21 cellular contexts compared by ENCODE assay signal in genomic region chr2:67627456-67627855, GRCh38.
"Had no signal": no experiment of that assay in that cellular context is flagged by ENCODE, and none has a peak within 500 bp of the region (broad histone marks: within the 10 kb centered on the region; RNA-seq: fewer than 3 reads in every experiment).

No MANE protein-coding gene starts in this region.

- H3K4me3 ChIP-seq: coronary artery, gastroesophageal sphincter, heart left ventricle, hepatocyte, left lung, ovary, right lobe of liver, stomach, thyroid gland, vagina had no signal

- H3K9me3 ChIP-seq: gastroesophageal sphincter, left lung, ovary, right lobe of liver, stomach, thyroid gland, vagina had no signal

- H3K4me1 ChIP-seq: foreskin keratinocyte, gastroesophageal sphincter, heart left ventricle, right lobe of liver, stomach, thyroid gland, vagina had no signal

- H3K36me3 ChIP-seq: gastroesophageal sphincter, heart left ventricle, left lung, ovary, right lobe of liver, stomach, thyroid gland, vagina had no signal

- H3K4me2 ChIP-seq: hepatocyte had no signal

- DNase-seq: dermis blood vessel endothelial cell; effector memory CD4-positive, alpha-beta T cell; heart left ventricle; kidney; left lung; naive thymus-derived CD8-positive, alpha-beta T cell; occipital lobe; ovary; right lobe of liver; stimulated activated CD4-positive, alpha-beta T cell treated with anti-CD3 and anti-CD28 coated beads, Interleukin-2, amount 100 ng/mL, for 24 hours; stimulated activated CD4-positive, alpha-beta T cell treated with anti-CD3 and anti-CD28 coated beads, Interleukin-4, amount 100 ng/mL, for 24 hours; stimulated activated naive CD4-positive, alpha-beta T cell treated with Interleukin-2 at 50 U/mL for 16 hours; stomach; thyroid gland; trophoblast cell had no signal

- H3K27ac ChIP-seq: coronary artery, foreskin keratinocyte, gastroesophageal sphincter, heart left ventricle, hepatocyte, left lung, ovary, right lobe of liver, stomach, thyroid gland, vagina had no signal

- ATAC-seq: foreskin keratinocyte; gastroesophageal sphincter; heart left ventricle; left lung; naive thymus-derived CD8-positive, alpha-beta T cell; right lobe of liver; stimulated activated effector memory CD8-positive, alpha-beta T cell treated with anti-CD3 and anti-CD28 coated beads, Interleukin-12 subunit alpha, Interleukin-12 subunit beta, amount 100 ng/mL, for 72 hours had no signal

- H2AFZ ChIP-seq: hepatocyte had no signal

- H3K79me2 ChIP-seq: hepatocyte had no signal

- H3K27me3 ChIP-seq: gastroesophageal sphincter, heart left ventricle, hepatocyte, left lung, ovary, right lobe of liver, stomach, thyroid gland, vagina had no signal
